Comparison of ENCODE assay signal across 1 cellular context in the genomic region with DNA sequence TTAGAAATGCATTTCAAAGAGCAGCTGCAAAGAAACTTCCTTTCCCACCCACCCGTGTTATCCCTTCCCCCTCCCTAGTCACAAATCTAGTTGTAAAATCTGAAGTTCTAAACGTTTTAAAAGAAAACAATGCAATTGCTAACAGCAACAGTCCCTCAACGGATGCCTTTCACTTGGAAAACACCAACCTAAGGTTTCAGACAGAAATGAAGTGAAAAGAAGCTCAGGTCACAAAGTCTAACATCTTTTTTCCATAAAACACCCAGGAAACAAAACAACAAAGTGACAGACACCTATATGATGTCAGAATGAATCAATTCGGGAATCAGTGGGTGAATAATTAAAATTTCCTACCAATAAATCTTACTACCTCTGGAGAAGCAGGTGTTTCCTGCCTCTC.
TF ChIP-seq lines count a peak whose summit lies in the region.

No MANE protein-coding gene starts in this region.

TF ChIP-seq in endothelial cell of umbilical vein, 7 proteins besides CTCF, POLR2A, EP300 and RAD21:
- TF ChIP-seq MYC (IDR thresholded peaks at IDR 0.05; ENCODE audit: low read depth, low read length), result no peak
- TF ChIP-seq GATA2 (IDR thresholded peaks at IDR 0.05; ENCODE audit: insufficient read depth, insufficient read length, low read depth, low read length), result no peak
- TF ChIP-seq POLR2AphosphoS5 (IDR thresholded peaks at IDR 0.05; ENCODE audit: insufficient read depth, low read depth, low read length), result no peak
- no peak for TF ChIP-seq EZH2 (IDR thresholded peaks at IDR 0.05; ENCODE audit: borderline replicate concordance, low read depth, low read length, severe bottlenecking)
- TF ChIP-seq, protein P1, sequence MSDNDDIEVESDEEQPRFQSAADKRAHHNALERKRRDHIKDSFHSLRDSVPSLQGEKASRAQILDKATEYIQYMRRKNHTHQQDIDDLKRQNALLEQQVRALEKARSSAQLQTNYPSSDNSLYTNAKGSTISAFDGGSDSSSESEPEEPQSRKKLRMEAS (IDR thresholded peaks at IDR 0.05; ENCODE audit: insufficient read depth, insufficient read length), result no peak
TF ChIP-seq in endothelial cell of umbilical vein: peak in this region for 0.
